ENCODE assay signal across 9 cellular contexts in the genomic region with DNA sequence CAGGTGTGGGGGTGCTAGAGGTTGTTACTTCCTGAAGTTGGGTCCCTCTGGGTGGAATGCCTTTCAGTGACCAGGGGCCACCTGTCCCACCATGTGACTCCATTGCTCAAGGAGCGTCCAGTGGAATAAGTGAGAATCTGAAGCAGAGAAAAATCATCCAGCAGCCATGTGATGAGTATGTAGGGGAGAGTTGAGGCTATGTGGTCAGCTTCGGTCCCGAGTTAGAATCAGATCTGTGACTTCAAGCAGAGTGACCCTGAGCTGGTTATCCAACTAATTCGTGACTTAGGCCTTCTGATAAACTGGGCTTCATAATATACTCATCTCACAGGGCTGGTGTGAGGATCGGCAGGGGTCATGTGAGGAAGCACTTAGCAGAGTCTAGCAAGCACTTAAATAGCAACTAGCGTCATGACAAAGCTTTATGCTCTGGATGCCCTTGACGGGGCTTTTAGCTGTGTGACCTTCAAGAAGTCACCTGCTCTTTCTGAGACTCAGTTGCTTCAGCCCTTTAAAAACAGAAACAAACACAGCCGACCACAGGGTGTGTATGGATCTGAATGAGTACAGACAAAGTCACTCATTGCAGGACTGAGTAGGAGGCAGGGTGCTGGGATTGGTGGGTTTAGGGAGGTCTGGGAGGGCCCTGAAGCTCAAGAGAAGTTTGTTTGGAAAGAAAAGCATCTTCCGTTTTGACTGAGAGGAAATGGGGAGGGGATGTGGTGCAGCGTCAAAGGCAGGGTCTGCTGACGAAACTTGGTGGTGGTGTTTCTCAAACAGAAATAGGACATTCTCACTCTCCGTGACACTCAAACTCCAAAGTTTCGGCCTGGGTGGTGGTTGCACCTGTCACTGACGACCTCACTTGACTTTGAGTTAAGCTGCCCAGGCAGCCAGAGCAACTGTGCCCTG.
DNase-seq lines count a peak whose midpoint lies in the region; ATAC-seq and TF ChIP-seq lines count a peak whose summit lies in the region.
"Had no signal": no experiment of that assay in that cellular context is flagged by ENCODE, and none has a peak within 500 bp of the region (broad histone marks: within the 10 kb centered on the region; RNA-seq: fewer than 3 reads in every experiment).

No MANE protein-coding gene starts in this region.

- no peaks in the 10 kb centered on the region for H3K36me3 ChIP-seq in gastroesophageal sphincter
- H3K36me3 ChIP-seq: tibial nerve had no signal

- DNase-seq in RPMI8226: peak; percentile 58
- peak; percentile 81 for DNase-seq in activated naive CD4-positive, alpha-beta T cell treated with Interleukin-2 at 50 U/mL for 16 hours
- peak in 2 of 3 donors; percentile 21 to 29 for DNase-seq in stimulated activated CD4-positive, alpha-beta T cell treated with anti-CD3 and anti-CD28 coated beads, TNF-alpha, amount 100 ng/mL, for 1 hour (ENCODE audit: low read depth in 3 of 3, low spot score in 1 of 3)
- DNase-seq in cortex of kidney (lab: John Stamatoyannopoulos, UW): no peak
- no peak for DNase-seq in NCI-H526 treated with DMSO at 0.1 percent for 48 hours (lab: John Stamatoyannopoulos, UW)

- 79 to 89% methylated on average over 10 to 12 of the region's 14 CpGs for WGBS in gastroesophageal sphincter (ENCODE audit: low coverage in 1 of 2), 2 donors

- no peak overlapping the region for H3K4me3 ChIP-seq in gastroesophageal sphincter
- H3K4me3 ChIP-seq: tibial nerve had no signal

- no peaks in the 10 kb centered on the region for H3K27me3 ChIP-seq in gastroesophageal sphincter
- H3K27me3 ChIP-seq: tibial nerve had no signal

- TF ChIP-seq CTCF in gastroesophageal sphincter (IDR thresholded peaks at IDR 0.05): no peak

- H3K4me1 ChIP-seq in gastroesophageal sphincter: peaks cover 0 to 2% (median 0%) of the 10 kb centered on the region in 3 donors

- no peaks in the 10 kb centered on the region for H3K9me3 ChIP-seq in gastroesophageal sphincter
- H3K9me3 ChIP-seq: tibial nerve had no signal

- no peak overlapping the region for H3K27ac ChIP-seq in gastroesophageal sphincter

- ATAC-seq in GM18498 (IDR thresholded peaks at IDR 0.05; ENCODE audit: unreplicated experiment) (peak; percentile 77), HG02759 (IDR thresholded peaks at IDR 0.05; ENCODE audit: unreplicated experiment) (peak; percentile 86), gastroesophageal sphincter (no peak)

- TF ChIP-seq EP300 in gastroesophageal sphincter (IDR thresholded peaks at IDR 0.05): no peak

- no peak for TF ChIP-seq POLR2A in gastroesophageal sphincter (IDR thresholded peaks at IDR 0.05)

Comparison
In these comparisons a context has a peak if more than half of its experiments do, and no peak if none do; other contexts are left out.
1. DNase-seq: peak in RPMI8226 (single experiment), activated naive CD4-positive, alpha-beta T cell treated with Interleukin-2 at 50 U/mL for 16 hours (single experiment) and stimulated activated CD4-positive, alpha-beta T cell treated with anti-CD3 and anti-CD28 coated beads, TNF-alpha, amount 100 ng/mL, for 1 hour (2 of 3); none in cortex of kidney (single experiment) and NCI-H526 treated with DMSO at 0.1 percent for 48 hours (single experiment).